11 cellular contexts compared by ENCODE assay signal in the genomic region with DNA sequence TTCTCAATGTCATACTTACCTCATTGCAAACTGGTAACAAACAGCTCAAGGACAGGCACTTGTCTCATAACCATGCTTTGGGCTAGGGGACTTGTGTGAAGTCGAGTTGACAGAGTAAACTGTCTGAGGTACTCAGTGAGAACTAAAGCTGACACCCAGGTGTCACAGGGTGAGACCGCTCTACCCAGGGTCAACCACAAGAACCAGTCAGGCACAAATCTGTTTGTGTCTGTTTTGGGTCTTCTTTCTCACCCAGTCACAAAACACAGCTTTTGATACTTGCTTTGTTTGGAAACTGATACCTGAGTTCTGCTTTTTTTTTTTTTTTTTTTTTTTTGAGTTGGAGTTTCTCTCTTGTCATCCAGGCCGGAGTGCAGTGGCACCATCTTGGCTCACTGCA.
DNase-seq lines count a peak whose midpoint lies in the region; ATAC-seq, FAIRE-seq and TF ChIP-seq lines count a peak whose summit lies in the region.
"Had no signal": no experiment of that assay in that cellular context is flagged by ENCODE, and none has a peak within 500 bp of the region (broad histone marks: within the 10 kb centered on the region; RNA-seq: fewer than 3 reads in every experiment).

No MANE protein-coding gene starts in this region.

- H3K4me1 ChIP-seq in MM.1S (ENCODE audit: low read length): no peaks in the 10 kb centered on the region
- H3K4me1 ChIP-seq: BLaER1 had no signal

- DNase-seq in GM18507 (ENCODE audit: extremely low spot score, insufficient read length, low read depth): peak; percentile 51
- DNase-seq in MM.1S: peak; percentile 21
- no peak for DNase-seq in posterior cingulate gyrus
- DNase-seq in stimulated activated naive CD8-positive, alpha-beta T cell treated with anti-CD3 and anti-CD28 coated beads, Interleukin-15, Interleukin-2, amounts not matched to agents 100 U/mL and 50 U/mL, for 24 hours: no peak
- DNase-seq in hippocampal formation (lab: John Stamatoyannopoulos, UW): no peak
- DNase-seq in activated gamma-delta T cell (lab: John Stamatoyannopoulos, UW): no peak
- DNase-seq: endodermal cell, NCI-H1105 had no signal

- peak; percentile 87 for FAIRE-seq in GM18507 (lab: Jason Lieb, UNC)

- no peaks in the 10 kb centered on the region for H3K9me2 ChIP-seq in MM.1S (replicated peaks; ENCODE audit: insufficient read depth, low read length)

- no peaks in the 10 kb centered on the region for H3F3A ChIP-seq in MM.1S (ENCODE audit: insufficient read depth, low read length)

- no peak for TF ChIP-seq CTCF in MM.1S (IDR thresholded peaks at IDR 0.05; ENCODE audit: low read length)

- H3K79me2 ChIP-seq in MM.1S (ENCODE audit: low read length): no peaks in the 10 kb centered on the region

- no peak overlapping the region for H3K4me3 ChIP-seq in MM.1S (ENCODE audit: low read length)
- H3K4me3 ChIP-seq: BLaER1 had no signal

- H3K27me3 ChIP-seq in MM.1S (replicated peaks; ENCODE audit: insufficient read depth, low read length): no peaks in the 10 kb centered on the region
- H3K27me3 ChIP-seq: BLaER1 had no signal

- no peak overlapping the region for H2AFZ ChIP-seq in MM.1S (ENCODE audit: low read length)

- no peaks in the 10 kb centered on the region for H3K9me3 ChIP-seq in MM.1S (replicated peaks; ENCODE audit: insufficient read depth, low read length)

- no peak overlapping the region for H3K9ac ChIP-seq in MM.1S (ENCODE audit: low read length)
- H3K9ac ChIP-seq: BLaER1 had no signal

- H4K20me1 ChIP-seq in MM.1S (ENCODE audit: insufficient read depth, low read length): no peaks in the 10 kb centered on the region
- H4K20me1 ChIP-seq: BLaER1 had no signal

- ATAC-seq in GM19468 (IDR thresholded peaks at IDR 0.05; ENCODE audit: extremely low read depth, unreplicated experiment) (peak; percentile 63), HG02938 (IDR thresholded peaks at IDR 0.05; ENCODE audit: unreplicated experiment) (peak; percentile 99)
- no peak for ATAC-seq in stimulated activated naive CD8-positive, alpha-beta T cell treated with anti-CD3 and anti-CD28 coated beads, Interleukin-15, Interleukin-2, amounts not matched to agents 100 U/mL and 50 U/mL, for 24 hours

- intact Hi-C loops in posterior cingulate gyrus (cut with DNase I): no loop called here

- no peaks in the 10 kb centered on the region for H3K36me3 ChIP-seq in MM.1S (replicated peaks; ENCODE audit: insufficient read depth, low read length)

- H3K27ac ChIP-seq in MM.1S (ENCODE audit: low read length): no peak overlapping the region
- H3K27ac ChIP-seq: BLaER1 had no signal

- H3K4me2 ChIP-seq in MM.1S (ENCODE audit: low read depth, low read length): no peak overlapping the region
- H3K4me2 ChIP-seq: BLaER1 had no signal

Comparison
In these comparisons a context has a peak if more than half of its experiments do, and no peak if none do; other contexts are left out.
1. DNase-seq: peak in GM18507 (single experiment) and MM.1S (single experiment); none in posterior cingulate gyrus (0 of 10), stimulated activated naive CD8-positive, alpha-beta T cell treated with anti-CD3 and anti-CD28 coated beads, Interleukin-15, Interleukin-2, amounts not matched to agents 100 U/mL and 50 U/mL, for 24 hours (single experiment), hippocampal formation (0 of 2) and activated gamma-delta T cell (single experiment).